Comparison of ENCODE assay signal across 11 cellular contexts in genomic region chr4:53589511-53589910, GRCh38. TPM values are rescaled to one million over a fixed set of nuclear protein-coding genes. Genes with fewer than 3 reads are reported as not detected.
"Had no signal": no experiment of that assay in that cellular context is flagged by ENCODE, and none has a peak within 500 bp of the region (broad histone marks: within the 10 kb centered on the region; RNA-seq: fewer than 3 reads in every experiment).

No MANE protein-coding gene starts in this region.

- H3K4me3 ChIP-seq: cardiac muscle cell, tibial artery had no signal

- H3K27me3 ChIP-seq: cardiac muscle cell had no signal

- DNase-seq: activated CD8-positive, alpha-beta memory T cell treated with anti-CD3 and anti-CD28 coated beads, Interleukin-2, amount 50 U/mL, for 48 hours; activated CD8-positive, alpha-beta T cell treated with anti-CD3 and anti-CD28 coated beads for 36 hours; activated naive CD4-positive, alpha-beta T cell; activated naive CD8-positive, alpha-beta T cell treated with anti-CD3 and anti-CD28 coated beads, Interleukin-2, amount 50 U/mL, for 24 hours; left colon; mammary epithelial cell; nephron progenitor cell; T-helper 9 cell; tibial artery had no signal

- H3K9me3 ChIP-seq: tibial artery had no signal

- ATAC-seq: activated CD8-positive, alpha-beta T cell treated with anti-CD3 and anti-CD28 coated beads for 36 hours; activated naive CD8-positive, alpha-beta T cell treated with anti-CD3 and anti-CD28 coated beads, Interleukin-2, amount 50 U/mL, for 24 hours; left colon had no signal

- H3K27ac ChIP-seq: cardiac muscle cell, tibial artery had no signal

- H3K36me3 ChIP-seq: cardiac muscle cell, tibial artery had no signal

RNA-seq across cellular contexts. Expression of gene LNX1, which starts 1.8 kb away (rescaled TPM):
- total RNA-seq: activated CD8-positive, alpha-beta T cell treated with anti-CD3 and anti-CD28 coated beads for 36 hours; activated T-helper 1 cell treated with anti-CD3 and anti-CD28 coated beads, Interleukin-12 subunit alpha, Interleukin-12 subunit beta, Interleukin-2, Interleukin-4 antibody, amounts not matched to agents 30 ng/mL and 10 ng/mL and 1 ng/mL, durations not matched to agents 14 hours and 24 hours and 36 hours had no signal
